In the genomic region with DNA sequence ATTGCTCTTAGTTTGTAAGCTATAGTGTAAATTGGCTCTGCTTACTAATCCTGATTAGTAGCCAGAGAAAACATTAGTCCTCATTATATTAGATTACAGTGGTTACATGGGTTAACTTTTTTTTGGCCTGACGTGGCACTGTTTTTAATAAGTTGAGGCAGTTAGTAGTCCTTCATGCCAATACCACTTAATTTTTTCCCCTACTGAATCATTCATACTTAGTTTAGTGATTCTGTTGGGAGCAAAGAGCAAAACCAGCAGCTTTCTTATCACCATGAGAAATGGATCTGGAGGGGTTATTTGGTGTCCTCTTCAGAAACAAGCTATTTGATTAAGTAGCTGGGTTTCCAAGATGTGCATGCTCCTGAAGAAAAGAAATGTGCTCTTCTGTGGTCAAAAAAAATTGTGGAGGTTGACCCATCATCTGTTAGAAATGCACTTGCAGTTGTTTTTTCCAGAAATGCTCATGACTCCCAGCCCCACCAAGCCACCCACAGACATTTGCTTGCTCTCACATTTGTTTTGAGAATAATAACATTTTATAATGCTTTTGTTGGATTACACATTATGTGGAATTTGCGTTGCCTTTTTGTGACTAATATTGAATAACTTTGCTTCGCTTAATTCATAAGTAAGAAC, we compare ENCODE assay signal across 19 cellular contexts.
A peak's percentile ranks its signal among the peaks of the same experiment; 100 is the strongest.
DNase-seq lines count a peak whose midpoint lies in the region; ATAC-seq and TF ChIP-seq lines count a peak whose summit lies in the region.
"Had no signal": no experiment of that assay in that cellular context is flagged by ENCODE, and none has a peak within 500 bp of the region (broad histone marks: within the 10 kb centered on the region; RNA-seq: fewer than 3 reads in every experiment).

No MANE protein-coding gene starts in this region.

- no peak overlapping the region for H3K18ac ChIP-seq in mesenchymal stem cell (ENCODE audit: low read depth in 1 of 2, low read length in 2 of 2)

- H3K23ac ChIP-seq in mesenchymal stem cell (ENCODE audit: low read length in 2 of 2) = no peak overlapping the region

- H2BK120ac ChIP-seq in mesenchymal stem cell (ENCODE audit: low read depth, low read length) = no peak overlapping the region

- no peak overlapping the region for H2AFZ ChIP-seq in mesenchymal stem cell (ENCODE audit: low read depth, low read length)

- H3K9ac ChIP-seq in mesenchymal stem cell (ENCODE audit: low read length) = peak overlapping the region; percentile 82

- 96% methylated on average over 2 of the region's 3 CpGs for WGBS in mesenchymal stem cell

- H3K27me3 ChIP-seq in mesenchymal stem cell (ENCODE audit: control insufficient read depth in 1 of 2, insufficient read depth in 1 of 2, low read length in 2 of 2) = no peaks in the 10 kb centered on the region
- H3K27me3 ChIP-seq: dorsolateral prefrontal cortex, esophagus muscularis mucosa, transverse colon had no signal

- H2AK5ac ChIP-seq in mesenchymal stem cell (ENCODE audit: low read length, severe bottlenecking) = no peak overlapping the region

- peak overlapping the region; percentile 65 for H3K27ac ChIP-seq in mesenchymal stem cell (ENCODE audit: low read length, poor library complexity, severe bottlenecking)
- H3K27ac ChIP-seq: dorsolateral prefrontal cortex, esophagus muscularis mucosa, transverse colon, VCaP had no signal

- no peak overlapping the region for H3K4ac ChIP-seq in mesenchymal stem cell (ENCODE audit: low read depth in 1 of 2, low read length in 2 of 2)

- no peak overlapping the region for H2BK5ac ChIP-seq in mesenchymal stem cell (ENCODE audit: low read depth, low read length, poor library complexity, severe bottlenecking)

- H3K79me1 ChIP-seq in mesenchymal stem cell (replicated peaks; ENCODE audit: low read length, poor library complexity, severe bottlenecking) = no peaks in the 10 kb centered on the region

- H3K4me2 ChIP-seq in mesenchymal stem cell (ENCODE audit: low read length, poor library complexity, severe bottlenecking) = peak overlapping the region; percentile 4

- no peak overlapping the region for H3K4me3 ChIP-seq in astrocyte of the spinal cord (ENCODE audit: low read depth, low read length)
- H3K4me3 ChIP-seq in mesenchymal stem cell (ENCODE audit: insufficient read depth in 1 of 2, low read depth in 1 of 2, low read length in 2 of 2) = peak overlapping the region in 1 of 2 experiments; percentile 65
- H3K4me3 ChIP-seq: dorsolateral prefrontal cortex, esophagus muscularis mucosa, transverse colon had no signal

- H4K8ac ChIP-seq in mesenchymal stem cell (ENCODE audit: low read length) = no peak overlapping the region

- in situ Hi-C loops in astrocyte of the spinal cord (cut with HindIII; ENCODE audit: low sequenced_read_pairs) = no loop called here

- DNase-seq in AG08395 (ENCODE audit: low spot score) (peak; percentile 82), HS-27A (ENCODE audit: low read depth) (peak; percentile 82), astrocyte of the spinal cord (ENCODE audit: low read depth, low spot score) (peak; percentile 95), mesenchymal stem cell (peak; percentile 19), SK-N-DZ (ENCODE audit: low spot score) (no peak), KG1 (lab: John Stamatoyannopoulos, UW) (no peak), NCI-H526 treated with DMSO at 0.1 percent for 48 hours (lab: John Stamatoyannopoulos, UW) (no peak)
- DNase-seq: activated CD8-positive, alpha-beta T cell treated with anti-CD3 and anti-CD28 coated beads for 36 hours; AML-193; dorsolateral prefrontal cortex; Kasumi-1; naive thymus-derived CD8-positive, alpha-beta T cell; NCI-H510A treated with DMSO at 0.1 percent for 48 hours; OCI-M1; stimulated activated CD4-positive, alpha-beta T cell treated with anti-CD3 and anti-CD28 coated beads, Interleukin-4, amount 100 ng/mL, for 1 hour; transverse colon had no signal

- H3K9me3 ChIP-seq in mesenchymal stem cell (ENCODE audit: control insufficient read depth, low read length) = peaks cover under 1% of the 10 kb centered on the region
- H3K9me3 ChIP-seq: esophagus muscularis mucosa, transverse colon had no signal

- ATAC-seq in HG03135 (IDR thresholded peaks at IDR 0.05; ENCODE audit: unreplicated experiment) = no peak
- ATAC-seq: activated CD8-positive, alpha-beta T cell treated with anti-CD3 and anti-CD28 coated beads for 36 hours; naive thymus-derived CD8-positive, alpha-beta T cell had no signal

- H3K14ac ChIP-seq in mesenchymal stem cell (ENCODE audit: low read length in 2 of 2) = no peak overlapping the region

- H3K4me1 ChIP-seq in mesenchymal stem cell (ENCODE audit: control insufficient read depth, insufficient read depth, low read depth, low read length) = no peaks in the 10 kb centered on the region
- H3K4me1 ChIP-seq: transverse colon had no signal

- H2BK12ac ChIP-seq in mesenchymal stem cell (ENCODE audit: low read length in 2 of 2) = no peak overlapping the region

- no peak for TF ChIP-seq CTCF in astrocyte of the spinal cord (IDR thresholded peaks at IDR 0.05; ENCODE audit: low read depth, low read length)

- no peak overlapping the region for H2BK15ac ChIP-seq in mesenchymal stem cell (ENCODE audit: low read depth, poor library complexity, severe bottlenecking)

- no peaks in the 10 kb centered on the region for H3K36me3 ChIP-seq in mesenchymal stem cell (ENCODE audit: control insufficient read depth in 1 of 2, insufficient read depth in 2 of 2, low read depth in 1 of 2, low read length in 2 of 2)
- H3K36me3 ChIP-seq: esophagus muscularis mucosa, transverse colon had no signal

- H4K91ac ChIP-seq in mesenchymal stem cell (ENCODE audit: low read length) = no peak overlapping the region

Comparison
In these comparisons a context has a peak if more than half of its experiments do, and no peak if none do; other contexts are left out.
1. DNase-seq: peak in AG08395 (single experiment), HS-27A (single experiment), astrocyte of the spinal cord (single experiment) and mesenchymal stem cell (single experiment); none in SK-N-DZ (single experiment), KG1 (single experiment) and NCI-H526 treated with DMSO at 0.1 percent for 48 hours (single experiment).